ENCODE assay signal across 2 cellular contexts in the genomic region with DNA sequence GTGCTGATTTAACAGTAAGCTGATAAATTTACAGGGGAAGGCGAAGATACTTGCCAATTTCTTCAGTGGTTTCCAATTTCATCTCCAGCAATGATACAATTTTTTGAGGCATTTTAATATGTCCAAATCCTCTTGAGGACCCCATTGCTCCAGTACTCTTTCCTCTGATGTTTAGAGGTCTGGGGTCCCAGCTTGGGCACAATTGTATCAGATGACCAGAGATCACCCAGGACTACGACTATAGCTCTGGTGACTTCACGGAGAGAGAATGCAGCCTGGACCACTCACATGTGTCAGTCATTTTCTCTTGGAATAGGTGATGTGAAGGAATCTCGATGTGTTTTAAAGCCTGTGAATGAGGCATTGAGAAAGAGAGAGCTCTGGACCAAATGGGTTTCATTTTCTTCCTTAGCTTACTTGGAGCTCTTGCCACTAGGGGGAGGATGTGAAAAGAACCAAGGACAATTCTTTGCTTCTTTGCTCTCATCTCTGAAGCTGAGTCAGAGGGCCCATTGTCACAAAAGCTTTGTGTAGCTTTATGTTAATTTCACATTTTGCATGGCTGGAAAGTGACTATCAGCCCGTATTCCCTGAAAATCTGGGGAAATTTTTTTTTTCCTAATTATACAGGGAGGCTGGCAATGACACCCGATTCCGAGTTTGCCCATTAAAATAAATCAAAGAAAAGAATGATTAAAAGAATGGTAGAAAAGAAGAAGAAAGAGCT.
TF ChIP-seq lines count a peak whose summit lies in the region.

No MANE protein-coding gene starts in this region.

TF ChIP-seq in SK-N-SH treated with all-trans-retinoic acid at 6 μM for 48 hours, 23 proteins besides CTCF, POLR2A, EP300 and RAD21 (continued from another document):
- TF ChIP-seq ISL1 (CRISPR knock-in tag; IDR thresholded peaks at IDR 0.05), result no peak
- no peak for TF ChIP-seq ESRRG (CRISPR knock-in tag; IDR thresholded peaks at IDR 0.05)
- TF ChIP-seq ZNF565 (CRISPR knock-in tag; conservative IDR thresholded peaks at IDR 0.05; ENCODE audit: low read depth), result no peak
- no peak for TF ChIP-seq ARNTL (CRISPR knock-in tag; IDR thresholded peaks at IDR 0.05; ENCODE audit: borderline replicate concordance, low read depth)

TF ChIP-seq in liver, 16 proteins besides CTCF, POLR2A, EP300 and RAD21:
- TF ChIP-seq, protein P1, sequence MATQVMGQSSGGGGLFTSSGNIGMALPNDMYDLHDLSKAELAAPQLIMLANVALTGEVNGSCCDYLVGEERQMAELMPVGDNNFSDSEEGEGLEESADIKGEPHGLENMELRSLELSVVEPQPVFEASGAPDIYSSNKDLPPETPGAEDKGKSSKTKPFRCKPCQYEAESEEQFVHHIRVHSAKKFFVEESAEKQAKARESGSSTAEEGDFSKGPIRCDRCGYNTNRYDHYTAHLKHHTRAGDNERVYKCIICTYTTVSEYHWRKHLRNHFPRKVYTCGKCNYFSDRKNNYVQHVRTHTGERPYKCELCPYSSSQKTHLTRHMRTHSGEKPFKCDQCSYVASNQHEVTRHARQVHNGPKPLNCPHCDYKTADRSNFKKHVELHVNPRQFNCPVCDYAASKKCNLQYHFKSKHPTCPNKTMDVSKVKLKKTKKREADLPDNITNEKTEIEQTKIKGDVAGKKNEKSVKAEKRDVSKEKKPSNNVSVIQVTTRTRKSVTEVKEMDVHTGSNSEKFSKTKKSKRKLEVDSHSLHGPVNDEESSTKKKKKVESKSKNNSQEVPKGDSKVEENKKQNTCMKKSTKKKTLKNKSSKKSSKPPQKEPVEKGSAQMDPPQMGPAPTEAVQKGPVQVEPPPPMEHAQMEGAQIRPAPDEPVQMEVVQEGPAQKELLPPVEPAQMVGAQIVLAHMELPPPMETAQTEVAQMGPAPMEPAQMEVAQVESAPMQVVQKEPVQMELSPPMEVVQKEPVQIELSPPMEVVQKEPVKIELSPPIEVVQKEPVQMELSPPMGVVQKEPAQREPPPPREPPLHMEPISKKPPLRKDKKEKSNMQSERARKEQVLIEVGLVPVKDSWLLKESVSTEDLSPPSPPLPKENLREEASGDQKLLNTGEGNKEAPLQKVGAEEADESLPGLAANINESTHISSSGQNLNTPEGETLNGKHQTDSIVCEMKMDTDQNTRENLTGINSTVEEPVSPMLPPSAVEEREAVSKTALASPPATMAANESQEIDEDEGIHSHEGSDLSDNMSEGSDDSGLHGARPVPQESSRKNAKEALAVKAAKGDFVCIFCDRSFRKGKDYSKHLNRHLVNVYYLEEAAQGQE (IDR thresholded peaks at IDR 0.05), result no peak
- no peak for TF ChIP-seq EGR1 (IDR thresholded peaks at IDR 0.05; ENCODE audit: low read depth in 2 of 2)
- TF ChIP-seq SP1 (IDR thresholded peaks at IDR 0.05), result no peak
- TF ChIP-seq, protein P2, sequence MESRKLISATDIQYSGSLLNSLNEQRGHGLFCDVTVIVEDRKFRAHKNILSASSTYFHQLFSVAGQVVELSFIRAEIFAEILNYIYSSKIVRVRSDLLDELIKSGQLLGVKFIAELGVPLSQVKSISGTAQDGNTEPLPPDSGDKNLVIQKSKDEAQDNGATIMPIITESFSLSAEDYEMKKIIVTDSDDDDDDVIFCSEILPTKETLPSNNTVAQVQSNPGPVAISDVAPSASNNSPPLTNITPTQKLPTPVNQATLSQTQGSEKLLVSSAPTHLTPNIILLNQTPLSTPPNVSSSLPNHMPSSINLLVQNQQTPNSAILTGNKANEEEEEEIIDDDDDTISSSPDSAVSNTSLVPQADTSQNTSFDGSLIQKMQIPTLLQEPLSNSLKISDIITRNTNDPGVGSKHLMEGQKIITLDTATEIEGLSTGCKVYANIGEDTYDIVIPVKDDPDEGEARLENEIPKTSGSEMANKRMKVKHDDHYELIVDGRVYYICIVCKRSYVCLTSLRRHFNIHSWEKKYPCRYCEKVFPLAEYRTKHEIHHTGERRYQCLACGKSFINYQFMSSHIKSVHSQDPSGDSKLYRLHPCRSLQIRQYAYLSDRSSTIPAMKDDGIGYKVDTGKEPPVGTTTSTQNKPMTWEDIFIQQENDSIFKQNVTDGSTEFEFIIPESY (IDR thresholded peaks at IDR 0.05), result no peak
- TF ChIP-seq HNF4A (conservative IDR thresholded peaks at IDR 0.05), result no peak
